14 cellular contexts compared by ENCODE assay signal in the genomic region with DNA sequence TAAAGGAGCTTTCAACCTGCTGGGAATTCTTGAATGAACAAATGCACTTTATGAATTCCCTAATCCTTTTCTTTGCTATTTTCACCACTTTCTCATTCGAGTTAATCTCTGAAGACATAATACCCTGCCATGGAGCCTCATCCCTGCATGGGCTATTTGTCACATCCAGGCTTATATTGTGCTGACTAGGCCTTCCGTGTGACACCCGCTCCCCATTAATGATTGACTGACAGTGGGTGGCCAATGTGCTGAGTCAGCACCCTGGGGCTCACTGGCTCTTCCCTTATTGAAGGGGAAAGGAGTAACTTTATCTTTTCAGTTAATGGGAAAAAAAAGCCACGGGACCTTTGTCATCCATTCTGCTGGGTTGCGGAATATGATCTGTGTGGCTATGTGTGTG.
"Had no signal": no experiment of that assay in that cellular context is flagged by ENCODE, and none has a peak within 500 bp of the region (broad histone marks: within the 10 kb centered on the region; RNA-seq: fewer than 3 reads in every experiment).

No MANE protein-coding gene starts in this region.

- FAIRE-seq: endothelial cell of umbilical vein, islet of Langerhans had no signal

- H3K27me3 Mint-ChIP-seq: activated CD4-positive, alpha-beta memory T cell treated with anti-CD3 and anti-CD28 coated beads, Interleukin-2, amount 10 ng/mL, durations not matched to agents 7 days and 5 days; activated CD4-positive, alpha-beta T cell treated with anti-CD3 and anti-CD28 coated beads for 36 hours; activated naive CD8-positive, alpha-beta T cell treated with anti-CD3 and anti-CD28 coated beads, Interleukin-2, amount 50 U/mL, for 24 hours; stimulated activated naive CD8-positive, alpha-beta T cell treated with anti-CD3 and anti-CD28 coated beads, Interleukin-15, amount 100 ng/mL, for 72 hours had no signal

- H3K27ac Mint-ChIP-seq: activated CD4-positive, alpha-beta memory T cell treated with anti-CD3 and anti-CD28 coated beads, Interleukin-2, amount 10 ng/mL, durations not matched to agents 7 days and 5 days; activated CD4-positive, alpha-beta T cell treated with anti-CD3 and anti-CD28 coated beads for 36 hours; activated naive CD8-positive, alpha-beta T cell treated with anti-CD3 and anti-CD28 coated beads, Interleukin-2, amount 50 U/mL, for 24 hours; stimulated activated naive CD8-positive, alpha-beta T cell treated with anti-CD3 and anti-CD28 coated beads, Interleukin-15, amount 100 ng/mL, for 72 hours had no signal

- H3K4me1 Mint-ChIP-seq: activated CD4-positive, alpha-beta memory T cell treated with anti-CD3 and anti-CD28 coated beads, Interleukin-2, amount 10 ng/mL, durations not matched to agents 7 days and 5 days; activated CD4-positive, alpha-beta T cell treated with anti-CD3 and anti-CD28 coated beads for 36 hours; activated naive CD8-positive, alpha-beta T cell treated with anti-CD3 and anti-CD28 coated beads, Interleukin-2, amount 50 U/mL, for 24 hours; stimulated activated naive CD8-positive, alpha-beta T cell treated with anti-CD3 and anti-CD28 coated beads, Interleukin-15, amount 100 ng/mL, for 72 hours had no signal

- H3K27ac ChIP-seq: ascending aorta, heart left ventricle, testis, VCaP had no signal

- H3K9me3 ChIP-seq: ascending aorta, testis had no signal

- H3K36me3 ChIP-seq: ascending aorta, heart left ventricle had no signal

- ATAC-seq: activated CD4-positive, alpha-beta T cell treated with anti-CD3 and anti-CD28 coated beads for 36 hours; activated naive CD8-positive, alpha-beta T cell treated with anti-CD3 and anti-CD28 coated beads, Interleukin-2, amount 50 U/mL, for 24 hours; foreskin keratinocyte; heart left ventricle; stimulated activated naive CD8-positive, alpha-beta T cell treated with anti-CD3 and anti-CD28 coated beads, Interleukin-15, amount 100 ng/mL, for 72 hours had no signal

- H3K4me3 Mint-ChIP-seq: activated CD4-positive, alpha-beta memory T cell treated with anti-CD3 and anti-CD28 coated beads, Interleukin-2, amount 10 ng/mL, durations not matched to agents 7 days and 5 days; activated CD4-positive, alpha-beta T cell treated with anti-CD3 and anti-CD28 coated beads for 36 hours; activated naive CD8-positive, alpha-beta T cell treated with anti-CD3 and anti-CD28 coated beads, Interleukin-2, amount 50 U/mL, for 24 hours; stimulated activated naive CD8-positive, alpha-beta T cell treated with anti-CD3 and anti-CD28 coated beads, Interleukin-15, amount 100 ng/mL, for 72 hours had no signal

- H3K4me1 ChIP-seq: ascending aorta, heart left ventricle, testis had no signal

- DNase-seq: activated CD4-positive, alpha-beta memory T cell treated with anti-CD3 and anti-CD28 coated beads, Interleukin-2, amount 10 ng/mL, durations not matched to agents 7 days and 5 days; activated CD4-positive, alpha-beta T cell treated with anti-CD3 and anti-CD28 coated beads for 36 hours; activated naive CD8-positive, alpha-beta T cell treated with anti-CD3 and anti-CD28 coated beads, Interleukin-2, amount 50 U/mL, for 24 hours; activated T-cell treated with anti-CD3 and anti-CD28 coated beads, Interleukin-2, amount 50 U/mL, for 48 hours; foreskin keratinocyte; heart left ventricle; stimulated activated CD4-positive, alpha-beta T cell treated with anti-CD3 and anti-CD28 coated beads, Interleukin-4, amount 100 ng/mL, for 1 hour; stimulated activated naive CD8-positive, alpha-beta T cell treated with anti-CD3 and anti-CD28 coated beads, Interleukin-15, amount 100 ng/mL, for 72 hours; T-helper 9 cell; testis had no signal

- H3K27me3 ChIP-seq: ascending aorta, foreskin keratinocyte, heart left ventricle, testis had no signal

- H3K4me3 ChIP-seq: ascending aorta, heart left ventricle, testis had no signal

- H3K9me3 Mint-ChIP-seq: activated naive CD8-positive, alpha-beta T cell treated with anti-CD3 and anti-CD28 coated beads, Interleukin-2, amount 50 U/mL, for 24 hours had no signal
